ENCODE assay signal across 7 cellular contexts in genomic region chr3:99875925-99876781, GRCh38. TPM values are rescaled to one million over a fixed set of nuclear protein-coding genes. Genes with fewer than 3 reads are reported as not detected.
A peak's percentile ranks its signal among the peaks of the same experiment; 100 is the strongest.
DNase-seq lines count a peak whose midpoint lies in the region; ATAC-seq and TF ChIP-seq lines count a peak whose summit lies in the region.

No MANE protein-coding gene starts in this region.

- H3K9ac ChIP-seq in endodermal cell (ENCODE audit: extremely low read depth, low read length, poor library complexity, severe bottlenecking) = peak overlapping the region; percentile 82

- H3K27ac Mint-ChIP-seq in endodermal cell = peak overlapping the region; percentile 89

- H3K36me3 ChIP-seq in endodermal cell (ENCODE audit: control insufficient read depth, insufficient read depth, low read length) = no peaks in the 10 kb centered on the region
- peaks cover 13% of the 10 kb centered on the region for H3K36me3 ChIP-seq in mesodermal cell (ENCODE audit: control insufficient read depth, insufficient read depth, low read length)

- H3K36me3 Mint-ChIP-seq in endodermal cell (ENCODE audit: low read depth) = no peaks in the 10 kb centered on the region

- peak overlapping the region; percentile 90 for H3K4me3 ChIP-seq in endodermal cell (ENCODE audit: low read length)
- H3K4me3 ChIP-seq in mesodermal cell (ENCODE audit: extremely low read depth, insufficient read depth, low read length, poor library complexity, severe bottlenecking) = peak overlapping the region; percentile 70

- 0% methylated on average over 22 to 62 of the region's 62 CpGs for WGBS in endodermal cell (ENCODE audit: insufficient coverage in 1 of 2, insufficient read length in 1 of 2), 2 experiments
- WGBS in mesodermal cell (ENCODE audit: insufficient coverage in 2 of 2), 2 experiments = 0 to 1% methylated on average over 47 to 55 of the region's 62 CpGs

- peak overlapping the region; percentile 71 for H3K27ac ChIP-seq in endodermal cell (ENCODE audit: low read depth, low read length)
- peak overlapping the region; percentile 97 for H3K27ac ChIP-seq in mesodermal cell (ENCODE audit: low read depth, low read length, severe bottlenecking)

- peak; percentile 52 for TF ChIP-seq CTCF in endodermal cell (conservative IDR thresholded peaks at IDR 0.05)

- H3K4me1 ChIP-seq in endodermal cell (ENCODE audit: control insufficient read depth, insufficient read depth, low read length) (peaks cover 3% of the 10 kb centered on the region), mesodermal cell (ENCODE audit: control insufficient read depth, insufficient read depth, low read length, poor library complexity, severe bottlenecking) (peaks cover 39% of the 10 kb centered on the region)

- ATAC-seq in GM18858 (IDR thresholded peaks at IDR 0.05; ENCODE audit: unreplicated experiment) (peak; percentile 75), HG02981 (IDR thresholded peaks at IDR 0.05; ENCODE audit: unreplicated experiment) (peak; percentile 78)

- H3K9me3 Mint-ChIP-seq in endodermal cell = no peaks in the 10 kb centered on the region

- peaks cover 49% of the 10 kb centered on the region for H3K27me3 Mint-ChIP-seq in endodermal cell (ENCODE audit: insufficient read depth)

- peak overlapping the region; percentile 51 for H3K4me3 Mint-ChIP-seq in endodermal cell

- no peaks in the 10 kb centered on the region for H3K27me3 ChIP-seq in endodermal cell (ENCODE audit: control insufficient read depth, insufficient read depth, low read length, poor library complexity, severe bottlenecking)

- DNase-seq in NCI-H526 (lab: John Stamatoyannopoulos, UW) (peak; percentile 29 to 81), endodermal cell (peak; percentile 95)
- DNase-seq in activated CD8-positive, alpha-beta memory T cell treated with anti-CD3 and anti-CD28 coated beads, Interleukin-2, amount 50 U/mL, for 4 hours = peak; percentile 72
- DNase-seq in stimulated activated CD8-positive, alpha-beta memory T cell treated with anti-CD3 and anti-CD28 coated beads, Interleukin-15, amount 100 ng/mL, for 1 hour (ENCODE audit: low read depth) = peak; percentile 32

- peaks cover 29% of the 10 kb centered on the region for H3K4me1 Mint-ChIP-seq in endodermal cell

- H3K9me3 ChIP-seq in endodermal cell (ENCODE audit: control insufficient read depth, low read length) (no peaks in the 10 kb centered on the region), mesodermal cell (ENCODE audit: control insufficient read depth, low read length) (no peaks in the 10 kb centered on the region)

RNA-seq across cellular contexts. Expression of gene CMSS1, which starts 58.5 kb away (rescaled TPM):
- 10 to 100 TPM; 48.5 to 50.8 TPM for total RNA-seq in endodermal cell
- polyA plus RNA-seq in endodermal cell (2013, experiment 1 of 2) = 48.6 TPM
- 40.0 TPM for polyA plus RNA-seq in endodermal cell (2013, experiment 2 of 2)
- 52.0 TPM for polyA plus RNA-seq in mesodermal cell (2013, experiment 1 of 2)
- polyA plus RNA-seq in mesodermal cell (2013, experiment 2 of 2) = 47.8 TPM

Comparison
In these comparisons a context has a peak if more than half of its experiments do, and no peak if none do; other contexts are left out.
1. Peak in every context shown above with its lines: DNase-seq, ATAC-seq, H3K4me3 ChIP-seq and H3K27ac ChIP-seq.
2. DNase-seq: peak in every context shown above with its lines; median percentile 95 in endodermal cell; 72 in activated CD8-positive, alpha-beta memory T cell treated with anti-CD3 and anti-CD28 coated beads, Interleukin-2, amount 50 U/mL, for 4 hours; 55 in NCI-H526; 32 in stimulated activated CD8-positive, alpha-beta memory T cell treated with anti-CD3 and anti-CD28 coated beads, Interleukin-15, amount 100 ng/mL, for 1 hour.